Comparison of ENCODE assay signal across 17 cellular contexts in the genomic region with DNA sequence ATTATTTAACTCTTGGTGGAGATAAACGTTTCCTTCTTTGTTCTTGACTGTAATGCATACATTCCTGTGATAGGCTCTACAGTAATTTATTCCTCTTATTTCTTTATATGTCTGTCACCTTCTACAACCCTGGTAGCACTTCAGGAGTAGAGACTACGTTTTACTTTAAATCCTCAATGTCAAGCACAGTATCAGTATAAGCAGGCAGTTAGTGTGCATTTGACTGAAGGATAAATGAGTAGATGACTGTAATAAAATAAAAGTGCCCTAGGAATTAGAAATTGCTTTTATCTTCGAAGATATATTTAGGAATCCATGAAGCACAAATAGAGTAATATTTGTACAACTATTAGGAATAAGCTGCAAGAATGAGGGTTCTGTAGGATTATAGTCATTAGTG.
DNase-seq lines count a peak whose midpoint lies in the region; ATAC-seq and TF ChIP-seq lines count a peak whose summit lies in the region.
"Had no signal": no experiment of that assay in that cellular context is flagged by ENCODE, and none has a peak within 500 bp of the region (broad histone marks: within the 10 kb centered on the region; RNA-seq: fewer than 3 reads in every experiment).

No MANE protein-coding gene starts in this region.

- no peak overlapping the region for H3K4me3 ChIP-seq in neural cell (ENCODE audit: low read length)
- H3K4me3 ChIP-seq: GM23338 had no signal

- peak; percentile 26 for TF ChIP-seq RAD21 in neural cell (conservative IDR thresholded peaks at IDR 0.05)

- no peaks in the 10 kb centered on the region for H4K20me1 ChIP-seq in neural cell (ENCODE audit: insufficient read depth)

- no peak overlapping the region for H3K27ac Mint-ChIP-seq in activated T-helper 2 cell treated with anti-CD3 and anti-CD28 coated beads, Interferon-gamma antibody, Interleukin-2, Interleukin-4, amounts not matched to agents 10 μg/mL and 5 μg/mL and 100 μg/mL, durations not matched to agents 14 hours and 24 hours and 36 hours
- H3K27ac Mint-ChIP-seq: CD4-positive, alpha-beta memory T cell; GM23338; H9 had no signal

- H3K36me3 Mint-ChIP-seq in activated T-helper 2 cell treated with anti-CD3 and anti-CD28 coated beads, Interferon-gamma antibody, Interleukin-2, Interleukin-4, amounts not matched to agents 10 μg/mL and 5 μg/mL and 100 μg/mL, durations not matched to agents 14 hours and 24 hours and 36 hours (ENCODE audit: low read depth) = no peaks in the 10 kb centered on the region
- H3K36me3 Mint-ChIP-seq: CD4-positive, alpha-beta memory T cell had no signal

- H2AFZ ChIP-seq in neural cell (ENCODE audit: low read depth, low read length) = no peak overlapping the region
- H2AFZ ChIP-seq: GM23338 had no signal

- H3K27me3 ChIP-seq in neural cell (ENCODE audit: insufficient read depth, low read depth, low read length) = no peaks in the 10 kb centered on the region

- ATAC-seq in HG02623 (IDR thresholded peaks at IDR 0.05; ENCODE audit: unreplicated experiment) = no peak
- ATAC-seq: GM23338, HCT116 had no signal

- no peaks in the 10 kb centered on the region for H3F3A ChIP-seq in neural cell (ENCODE audit: insufficient read depth, low read length, poor library complexity, severe bottlenecking)

- no peak overlapping the region for H3K9ac ChIP-seq in neural cell (ENCODE audit: low read length)

- H3K9me3 Mint-ChIP-seq in activated T-helper 2 cell treated with anti-CD3 and anti-CD28 coated beads, Interferon-gamma antibody, Interleukin-2, Interleukin-4, amounts not matched to agents 10 μg/mL and 5 μg/mL and 100 μg/mL, durations not matched to agents 14 hours and 24 hours and 36 hours = peaks cover 15% of the 10 kb centered on the region
- H3K9me3 Mint-ChIP-seq: GM23338, H9 had no signal

- TF ChIP-seq EP300 in neural cell (conservative IDR thresholded peaks at IDR 0.05; ENCODE audit: poor library complexity, severe bottlenecking) = peak; percentile 95

- peak; percentile 56 for DNase-seq in NCI-H146 (lab: John Stamatoyannopoulos, UW)
- peak; percentile 51 to 64 for DNase-seq in NCI-H1930 (lab: John Stamatoyannopoulos, UW)
- DNase-seq in cerebellar nuclear complex (lab: John Stamatoyannopoulos, UW) = no peak
- no peak for DNase-seq in activated T-helper 2 cell treated with anti-CD3 and anti-CD28 coated beads, Interferon-gamma antibody, Interleukin-2, Interleukin-4, amounts not matched to agents 10 μg/mL and 5 μg/mL and 100 μg/mL, durations not matched to agents 14 hours and 24 hours and 36 hours (ENCODE audit: low spot score)
- DNase-seq: 8988T; C1 segment of cervical spinal cord; Calu3; CD4-positive, alpha-beta memory T cell; COR-L47; DMS53; DMS79 treated with DMSO at 0.1 percent for 48 hours; GF-D8; H9 had no signal

- H3K27me3 Mint-ChIP-seq in activated T-helper 2 cell treated with anti-CD3 and anti-CD28 coated beads, Interferon-gamma antibody, Interleukin-2, Interleukin-4, amounts not matched to agents 10 μg/mL and 5 μg/mL and 100 μg/mL, durations not matched to agents 14 hours and 24 hours and 36 hours (ENCODE audit: low read depth) = no peaks in the 10 kb centered on the region
- H3K27me3 Mint-ChIP-seq: CD4-positive, alpha-beta memory T cell had no signal

- intact Hi-C loops in activated T-helper 2 cell treated with anti-CD3 and anti-CD28 coated beads, Interferon-gamma antibody, Interleukin-2, Interleukin-4, amounts not matched to agents 10 μg/mL and 5 μg/mL and 100 μg/mL, durations not matched to agents 14 hours and 24 hours and 36 hours (cut with micrococcal nuclease) = no loop called here

- no peaks in the 10 kb centered on the region for H3K36me3 ChIP-seq in neural cell (ENCODE audit: insufficient read depth, low read length)

- H3K9me3 ChIP-seq in neural cell (ENCODE audit: low read length) = no peaks in the 10 kb centered on the region

- no peaks in the 10 kb centered on the region for H3K79me2 ChIP-seq in neural cell (replicated peaks; ENCODE audit: insufficient read depth, low read length)

- peak overlapping the region; percentile 63 for H3K27ac ChIP-seq in neural cell (ENCODE audit: low read length)

- H3K4me1 Mint-ChIP-seq in activated T-helper 2 cell treated with anti-CD3 and anti-CD28 coated beads, Interferon-gamma antibody, Interleukin-2, Interleukin-4, amounts not matched to agents 10 μg/mL and 5 μg/mL and 100 μg/mL, durations not matched to agents 14 hours and 24 hours and 36 hours (ENCODE audit: low read depth) = no peaks in the 10 kb centered on the region
- H3K4me1 Mint-ChIP-seq: CD4-positive, alpha-beta memory T cell; GM23338; H9 had no signal

- H3K9me2 ChIP-seq in neural cell (ENCODE audit: insufficient read depth, low read length) = no peaks in the 10 kb centered on the region

- no peak overlapping the region for H3K4me2 ChIP-seq in neural cell (ENCODE audit: low read length)
- H3K4me2 ChIP-seq: GM23338 had no signal

- TF ChIP-seq CTCF in neural cell (IDR thresholded peaks at IDR 0.05; ENCODE audit: poor library complexity, severe bottlenecking) = no peak

- no peak overlapping the region for H3K4me3 Mint-ChIP-seq in activated T-helper 2 cell treated with anti-CD3 and anti-CD28 coated beads, Interferon-gamma antibody, Interleukin-2, Interleukin-4, amounts not matched to agents 10 μg/mL and 5 μg/mL and 100 μg/mL, durations not matched to agents 14 hours and 24 hours and 36 hours (ENCODE audit: low read depth)
- H3K4me3 Mint-ChIP-seq: CD4-positive, alpha-beta memory T cell; GM23338; H9 had no signal

TF ChIP-seq in neural cell, 6 proteins besides CTCF, POLR2A, EP300 and RAD21:
- TF ChIP-seq EZH2 (IDR thresholded peaks at IDR 0.05; ENCODE audit: borderline replicate concordance, insufficient read depth, low read length, poor library complexity, severe bottlenecking) (no peak), POLR2AphosphoS5 (IDR thresholded peaks at IDR 0.05) (peak; percentile 74), SMC3 (conservative IDR thresholded peaks at IDR 0.05; ENCODE audit: poor library complexity) (no peak)
- TF ChIP-seq, protein P1, sequence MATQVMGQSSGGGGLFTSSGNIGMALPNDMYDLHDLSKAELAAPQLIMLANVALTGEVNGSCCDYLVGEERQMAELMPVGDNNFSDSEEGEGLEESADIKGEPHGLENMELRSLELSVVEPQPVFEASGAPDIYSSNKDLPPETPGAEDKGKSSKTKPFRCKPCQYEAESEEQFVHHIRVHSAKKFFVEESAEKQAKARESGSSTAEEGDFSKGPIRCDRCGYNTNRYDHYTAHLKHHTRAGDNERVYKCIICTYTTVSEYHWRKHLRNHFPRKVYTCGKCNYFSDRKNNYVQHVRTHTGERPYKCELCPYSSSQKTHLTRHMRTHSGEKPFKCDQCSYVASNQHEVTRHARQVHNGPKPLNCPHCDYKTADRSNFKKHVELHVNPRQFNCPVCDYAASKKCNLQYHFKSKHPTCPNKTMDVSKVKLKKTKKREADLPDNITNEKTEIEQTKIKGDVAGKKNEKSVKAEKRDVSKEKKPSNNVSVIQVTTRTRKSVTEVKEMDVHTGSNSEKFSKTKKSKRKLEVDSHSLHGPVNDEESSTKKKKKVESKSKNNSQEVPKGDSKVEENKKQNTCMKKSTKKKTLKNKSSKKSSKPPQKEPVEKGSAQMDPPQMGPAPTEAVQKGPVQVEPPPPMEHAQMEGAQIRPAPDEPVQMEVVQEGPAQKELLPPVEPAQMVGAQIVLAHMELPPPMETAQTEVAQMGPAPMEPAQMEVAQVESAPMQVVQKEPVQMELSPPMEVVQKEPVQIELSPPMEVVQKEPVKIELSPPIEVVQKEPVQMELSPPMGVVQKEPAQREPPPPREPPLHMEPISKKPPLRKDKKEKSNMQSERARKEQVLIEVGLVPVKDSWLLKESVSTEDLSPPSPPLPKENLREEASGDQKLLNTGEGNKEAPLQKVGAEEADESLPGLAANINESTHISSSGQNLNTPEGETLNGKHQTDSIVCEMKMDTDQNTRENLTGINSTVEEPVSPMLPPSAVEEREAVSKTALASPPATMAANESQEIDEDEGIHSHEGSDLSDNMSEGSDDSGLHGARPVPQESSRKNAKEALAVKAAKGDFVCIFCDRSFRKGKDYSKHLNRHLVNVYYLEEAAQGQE (IDR thresholded peaks at IDR 0.05; ENCODE audit: borderline replicate concordance) = peak; percentile 88
TF ChIP-seq in neural cell: peak in this region for 2.

Comparison
In these comparisons a context has a peak if more than half of its experiments do, and no peak if none do; other contexts are left out.
1. DNase-seq: peak in NCI-H146 (single experiment) and NCI-H1930 (2 of 2); none in cerebellar nuclear complex (0 of 2) and activated T-helper 2 cell treated with anti-CD3 and anti-CD28 coated beads, Interferon-gamma antibody, Interleukin-2, Interleukin-4, amounts not matched to agents 10 μg/mL and 5 μg/mL and 100 μg/mL, durations not matched to agents 14 hours and 24 hours and 36 hours (single experiment).